5 cellular contexts compared by ENCODE assay signal in the genomic region with DNA sequence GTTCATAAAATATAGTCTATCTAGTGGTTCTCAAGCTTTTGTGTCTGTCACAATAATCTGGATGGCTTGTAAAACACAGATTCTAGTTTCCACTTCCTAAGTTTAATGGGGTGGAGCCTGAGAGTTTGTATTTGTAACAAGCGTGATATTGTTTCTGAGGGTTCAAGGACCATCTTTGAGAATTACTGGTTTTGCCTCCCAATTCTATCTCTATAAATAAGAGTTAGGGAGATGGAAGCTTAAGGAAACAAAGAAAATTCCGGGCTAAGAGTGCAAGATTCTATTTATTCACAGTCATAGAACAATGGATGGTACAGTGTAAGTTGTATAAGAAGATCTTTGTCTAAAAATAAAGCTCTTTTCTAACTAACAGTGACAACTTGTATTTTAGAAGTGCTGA. TPM values are rescaled to one million over a fixed set of nuclear protein-coding genes. Genes with fewer than 3 reads are reported as not detected.
"Had no signal": no experiment of that assay in that cellular context is flagged by ENCODE, and none has a peak within 500 bp of the region (broad histone marks: within the 10 kb centered on the region; RNA-seq: fewer than 3 reads in every experiment).

No MANE protein-coding gene starts in this region.

RNA-seq across cellular contexts. Expression of gene TRIM77, which starts 55.4 kb away (rescaled TPM):
- total RNA-seq: HT-29, LHCN-M2, MCF 10A, OCI-LY7, PC-3 had no signal
